29 cellular contexts compared by ENCODE assay signal in the genomic region with DNA sequence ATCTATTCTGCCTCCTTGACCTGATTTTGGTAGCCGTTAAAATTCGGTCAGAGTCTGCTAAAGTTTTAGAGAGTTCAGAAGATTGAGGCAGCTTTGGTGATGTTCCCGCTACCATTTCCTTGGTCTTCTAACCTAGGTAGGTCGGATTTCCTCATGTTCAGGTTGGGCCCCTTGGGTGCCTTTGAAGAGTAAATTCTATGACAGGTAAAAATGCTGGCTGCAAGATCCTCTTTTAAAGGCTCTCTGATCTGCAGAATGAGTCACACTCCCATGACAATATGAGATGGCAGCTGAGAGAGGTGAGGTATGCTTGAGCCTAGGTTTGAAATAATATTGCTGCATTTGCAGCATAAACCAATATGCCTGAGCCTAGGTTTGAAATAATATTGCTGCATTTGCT.
DNase-seq lines count a peak whose midpoint lies in the region; ATAC-seq and TF ChIP-seq lines count a peak whose summit lies in the region.
"Had no signal": no experiment of that assay in that cellular context is flagged by ENCODE, and none has a peak within 500 bp of the region (broad histone marks: within the 10 kb centered on the region; RNA-seq: fewer than 3 reads in every experiment).

No MANE protein-coding gene starts in this region.

- H3K4me1 ChIP-seq in endodermal cell (ENCODE audit: control insufficient read depth, insufficient read depth, low read length), result peaks cover 24% of the 10 kb centered on the region
- peaks cover 21% of the 10 kb centered on the region for H3K4me1 ChIP-seq in mesendoderm (ENCODE audit: control insufficient read depth, low read depth, low read length)
- H3K4me1 ChIP-seq: colonic mucosa had no signal

- H3K4me3 Mint-ChIP-seq in endodermal cell, result no peak overlapping the region
- H3K4me3 Mint-ChIP-seq: nephron; stimulated activated naive B cell treated with anti-CD40 and anti-IgM and Interleukin-4, amounts not matched to agents 10 μg/mL and 1 μg/mL and 100 μg/mL, for 72 hours had no signal

- no peak overlapping the region for H3K4me2 ChIP-seq in mesendoderm (ENCODE audit: low read length)
- H3K4me2 ChIP-seq: PC-9 had no signal

- WGBS in endodermal cell (ENCODE audit: insufficient coverage in 1 of 2, insufficient read length in 1 of 2), 2 experiments, result 83 to 89% methylated on average over 3 to 4 of the region's 4 CpGs
- no CpG with 5 or more reads among the region's 4 CpGs for whole genome bisulfite sequencing in mesendoderm (ENCODE audit: extremely low coverage, insufficient coverage, low lambda C conversion rate)

- DNase-seq in DMS53 (lab: John Stamatoyannopoulos, UW), result peak; percentile 18
- no peak for DNase-seq in DMS53 treated with DMSO at 0.1 percent for 48 hours (lab: John Stamatoyannopoulos, UW; ENCODE audit: unreplicated experiment)
- peak; percentile 65 for DNase-seq in NCI-H69 (lab: John Stamatoyannopoulos, UW)
- no peak for DNase-seq in endodermal cell
- DNase-seq in mesendoderm, result peak; percentile 79
- no peak for DNase-seq in left colon
- DNase-seq in caudate nucleus (lab: John Stamatoyannopoulos, UW), result no peak
- DNase-seq in UCSD-AML1 (lab: John Stamatoyannopoulos, UW; ENCODE audit: unreplicated experiment), result no peak
- DNase-seq: activated CD4-positive, alpha-beta T cell treated with anti-CD3 and anti-CD28 coated beads for 4 hours; activated CD8-positive, alpha-beta memory T cell treated with anti-CD3 and anti-CD28 coated beads for 24 hours; colonic mucosa; DND-41; effector CD8-positive, alpha-beta T cell; head of caudate nucleus; KG1; left cardiac atrium; MM.1S; NCI-H1105 treated with DMSO at 0.1 percent for 48 hours; NCI-H2029; NCI-H524; PC-9; Right ventricle myocardium superior; stimulated activated naive B cell treated with anti-CD40 and anti-IgM and Interleukin-4, amounts not matched to agents 10 μg/mL and 1 μg/mL and 100 μg/mL, for 72 hours; upper lobe of right lung had no signal

- peak overlapping the region; percentile 61 for H2BK120ac ChIP-seq in mesendoderm (ENCODE audit: low read depth, low read length)

- H3K36me3 ChIP-seq in endodermal cell (ENCODE audit: control insufficient read depth, insufficient read depth, low read length) (peaks cover 22% of the 10 kb centered on the region), mesendoderm (ENCODE audit: control insufficient read depth, insufficient read depth, low read length) (no peaks in the 10 kb centered on the region)
- H3K36me3 ChIP-seq: colonic mucosa, suprapubic skin, upper lobe of right lung had no signal

- H3K27me3 ChIP-seq in endodermal cell (ENCODE audit: control insufficient read depth, insufficient read depth, low read length, poor library complexity, severe bottlenecking) (no peaks in the 10 kb centered on the region), mesendoderm (ENCODE audit: insufficient read depth, low read length, poor library complexity) (no peaks in the 10 kb centered on the region)
- H3K27me3 ChIP-seq: colonic mucosa, suprapubic skin, upper lobe of right lung had no signal

- no peak for TF ChIP-seq CTCF in endodermal cell (conservative IDR thresholded peaks at IDR 0.05)

- no peak overlapping the region for H3K4ac ChIP-seq in mesendoderm (ENCODE audit: low read depth, low read length)

- no peak overlapping the region for H4K5ac ChIP-seq in mesendoderm (ENCODE audit: low read length)

- H3K27me3 Mint-ChIP-seq in endodermal cell (ENCODE audit: insufficient read depth), result no peaks in the 10 kb centered on the region

- H2AK5ac ChIP-seq in mesendoderm (ENCODE audit: low read length), result no peak overlapping the region

- H3K79me1 ChIP-seq in mesendoderm (ENCODE audit: low read length), result peaks cover 9% of the 10 kb centered on the region

- H3K9ac ChIP-seq in endodermal cell (ENCODE audit: extremely low read depth, low read length, poor library complexity, severe bottlenecking), result no peak overlapping the region
- no peak overlapping the region for H3K9ac ChIP-seq in mesendoderm (ENCODE audit: low read length)

- H3K27ac Mint-ChIP-seq in endodermal cell, result peak overlapping the region; percentile 23
- H3K27ac Mint-ChIP-seq: activated naive CD4-positive, alpha-beta T cell treated with anti-CD3 and anti-CD28 coated beads, Interleukin-2, amount 50 U/mL, for 72 hours; stimulated activated naive B cell treated with anti-CD40 and anti-IgM and Interleukin-4, amounts not matched to agents 10 μg/mL and 1 μg/mL and 100 μg/mL, for 72 hours had no signal

- no peak overlapping the region for H3K56ac ChIP-seq in mesendoderm (ENCODE audit: low read length)

- intact Hi-C loops in left colon (cut with DNase I, micrococcal nuclease), result no loop called here

- no peaks in the 10 kb centered on the region for H3K36me3 Mint-ChIP-seq in endodermal cell (ENCODE audit: low read depth)
- H3K36me3 Mint-ChIP-seq: activated naive CD4-positive, alpha-beta T cell treated with anti-CD3 and anti-CD28 coated beads, Interleukin-2, amount 50 U/mL, for 72 hours; stimulated activated naive B cell treated with anti-CD40 and anti-IgM and Interleukin-4, amounts not matched to agents 10 μg/mL and 1 μg/mL and 100 μg/mL, for 72 hours had no signal

- H3K27ac ChIP-seq in endodermal cell (ENCODE audit: low read depth, low read length) (no peak overlapping the region), mesendoderm (ENCODE audit: low read depth, low read length) (no peak overlapping the region), caudate nucleus (ENCODE audit: low read depth, low read length) (no peak overlapping the region)
- H3K27ac ChIP-seq: 22Rv1, C4-2B, colonic mucosa, PC-9, suprapubic skin had no signal

- H3K18ac ChIP-seq in mesendoderm (ENCODE audit: low read length), result peak overlapping the region; percentile 80

- ATAC-seq in left colon, result no peak
- ATAC-seq: left cardiac atrium; stimulated activated naive B cell treated with anti-CD40 and anti-IgM and Interleukin-4, amounts not matched to agents 10 μg/mL and 1 μg/mL and 100 μg/mL, for 72 hours; upper lobe of right lung had no signal

- no peak overlapping the region for H3K23ac ChIP-seq in mesendoderm (ENCODE audit: low read length)

- no peak overlapping the region for H2BK15ac ChIP-seq in mesendoderm (replicated peaks; ENCODE audit: low read depth)

- no peaks in the 10 kb centered on the region for H3K9me3 ChIP-seq in endodermal cell (ENCODE audit: control insufficient read depth, low read length)
- H3K9me3 ChIP-seq: colonic mucosa, suprapubic skin, upper lobe of right lung had no signal

- peaks cover 78% of the 10 kb centered on the region for H3K4me1 Mint-ChIP-seq in endodermal cell
- H3K4me1 Mint-ChIP-seq: stimulated activated naive B cell treated with anti-CD40 and anti-IgM and Interleukin-4, amounts not matched to agents 10 μg/mL and 1 μg/mL and 100 μg/mL, for 72 hours had no signal

- no peaks in the 10 kb centered on the region for H3K9me3 Mint-ChIP-seq in endodermal cell
- H3K9me3 Mint-ChIP-seq: activated naive CD4-positive, alpha-beta T cell treated with anti-CD3 and anti-CD28 coated beads, Interleukin-2, amount 50 U/mL, for 72 hours; nephron; stimulated activated naive B cell treated with anti-CD40 and anti-IgM and Interleukin-4, amounts not matched to agents 10 μg/mL and 1 μg/mL and 100 μg/mL, for 72 hours had no signal

- H3K79me2 ChIP-seq in mesendoderm (ENCODE audit: control insufficient read depth, insufficient read depth, low read length), result peaks cover 19% of the 10 kb centered on the region

- H3K4me3 ChIP-seq in endodermal cell (ENCODE audit: low read length) (no peak overlapping the region), mesendoderm (ENCODE audit: low read length) (no peak overlapping the region)
- H3K4me3 ChIP-seq: colonic mucosa, PC-9, suprapubic skin, upper lobe of right lung had no signal

- no peak overlapping the region for H2BK5ac ChIP-seq in mesendoderm (ENCODE audit: low read length)

- H4K8ac ChIP-seq in mesendoderm (ENCODE audit: low read depth, low read length), result no peak overlapping the region

Comparison
In these comparisons a context has a peak if more than half of its experiments do, and no peak if none do; other contexts are left out.
1. DNase-seq: peak in DMS53 (single experiment), NCI-H69 (single experiment) and mesendoderm (single experiment); none in DMS53 treated with DMSO at 0.1 percent for 48 hours (single experiment), endodermal cell (single experiment), left colon (0 of 2), caudate nucleus (0 of 61) and UCSD-AML1 (single experiment).